In the genomic region with DNA sequence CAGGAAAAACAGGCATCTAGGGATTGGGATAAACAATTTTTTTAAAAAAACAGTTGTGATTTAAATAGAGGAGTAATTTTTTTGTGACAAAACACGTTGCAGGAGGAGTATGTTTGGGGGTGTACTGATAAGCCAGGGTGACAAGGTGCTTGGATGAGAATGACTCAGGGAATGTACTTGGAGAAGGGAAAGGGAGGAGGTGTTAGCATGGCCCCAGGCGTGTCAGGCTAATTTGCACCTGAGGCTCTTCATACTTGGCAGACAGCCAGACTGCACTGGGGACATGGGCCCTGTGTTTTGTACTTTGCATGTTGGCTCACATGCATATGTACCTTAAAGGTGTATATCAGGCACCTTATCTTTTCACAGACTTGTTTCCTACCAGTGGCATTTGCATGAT, we compare ENCODE assay signal across 14 cellular contexts. TPM values are rescaled to one million over a fixed set of nuclear protein-coding genes. Genes with fewer than 3 reads are reported as not detected.
DNase-seq lines count a peak whose midpoint lies in the region; ATAC-seq and TF ChIP-seq lines count a peak whose summit lies in the region.
"Had no signal": no experiment of that assay in that cellular context is flagged by ENCODE, and none has a peak within 500 bp of the region (broad histone marks: within the 10 kb centered on the region; RNA-seq: fewer than 3 reads in every experiment).

No MANE protein-coding gene starts in this region.

- no peak overlapping the region for H3K9ac ChIP-seq in endodermal cell (ENCODE audit: extremely low read depth, low read length, poor library complexity, severe bottlenecking)

- H3K27me3 ChIP-seq in endodermal cell (ENCODE audit: control insufficient read depth, insufficient read depth, low read length, poor library complexity, severe bottlenecking) (no peaks in the 10 kb centered on the region), spleen (replicated peaks in 1 of 7) (no peaks in the 10 kb centered on the region)

- H3K27ac ChIP-seq in endodermal cell (ENCODE audit: low read depth, low read length) (no peak overlapping the region), spleen (no peak overlapping the region)
- H3K27ac ChIP-seq: psoas muscle had no signal

- H3K4me3 ChIP-seq in endodermal cell (ENCODE audit: low read length) (no peak overlapping the region), spleen (no peak overlapping the region)
- H3K4me3 ChIP-seq: psoas muscle had no signal

- intact Hi-C loops in spleen (cut with DNase I; ENCODE audit: low total_unique reads) = no loop called here

- H3K9me3 ChIP-seq in endodermal cell (ENCODE audit: control insufficient read depth, low read length) (no peaks in the 10 kb centered on the region), spleen (no peaks in the 10 kb centered on the region)
- H3K9me3 ChIP-seq: psoas muscle had no signal

- DNase-seq in activated T-cell treated with anti-CD3 and anti-CD28 coated beads, Interleukin-2, amount 50 U/mL, for 48 hours = peak; percentile 13 to 16
- DNase-seq in activated T-cell treated with anti-CD3 and anti-CD28 coated beads for 4 hours = no peak
- DNase-seq in NCI-H2196 treated with DMSO at 0.1 percent for 48 hours (lab: John Stamatoyannopoulos, UW; ENCODE audit: unreplicated experiment) = peak; percentile 23
- DNase-seq in endodermal cell = no peak
- peak; percentile 36 for DNase-seq in spleen
- no peak for DNase-seq in islet precursor cell
- DNase-seq: activated CD4-positive, alpha-beta T cell treated with anti-CD3 and anti-CD28 coated beads, Interleukin-2, amount 50 U/mL, for 1 hour; activated naive CD4-positive, alpha-beta T cell treated with Interleukin-2 at 50 U/mL for 16 hours; AML-193; psoas muscle; stimulated activated CD4-positive, alpha-beta T cell treated with anti-CD3 and anti-CD28 coated beads, Interleukin-2, amount 100 ng/mL, for 48 hours; stimulated activated naive CD4-positive, alpha-beta T cell treated with Interleukin-2 at 50 U/mL for 16 hours had no signal

- H3K27ac Mint-ChIP-seq in endodermal cell = peak overlapping the region; percentile 79

- peaks cover 82% of the 10 kb centered on the region for H3K36me3 Mint-ChIP-seq in endodermal cell (ENCODE audit: low read depth)

- TF ChIP-seq CTCF in endodermal cell (conservative IDR thresholded peaks at IDR 0.05) (no peak), spleen (IDR thresholded peaks at IDR 0.05 in 8 of 11, conservative IDR thresholded peaks at IDR 0.05 in 3 of 11) (no peak)

- H3K4me1 Mint-ChIP-seq in endodermal cell = peaks cover 2% of the 10 kb centered on the region

- H3K4me3 Mint-ChIP-seq in endodermal cell = no peak overlapping the region

- no peaks in the 10 kb centered on the region for H3K27me3 Mint-ChIP-seq in endodermal cell (ENCODE audit: insufficient read depth)

- TF ChIP-seq POLR2A in spleen (IDR thresholded peaks at IDR 0.05) = no peak
- TF ChIP-seq POLR2A in GM18505 (IDR thresholded peaks at IDR 0.05; ENCODE audit: borderline replicate concordance, extremely low read depth, insufficient read depth, insufficient read length) = no peak

- H3K9me3 Mint-ChIP-seq in endodermal cell = no peaks in the 10 kb centered on the region

- 82 to 83% methylated on average over 2 of the region's 2 CpGs for WGBS in endodermal cell (ENCODE audit: insufficient coverage in 1 of 2, insufficient read length in 1 of 2), 2 experiments
- 77 to 90% (median 86%) methylated on average over 2 of the region's 2 CpGs for WGBS in spleen, 5 donors

- no peaks in the 10 kb centered on the region for H3K4me1 ChIP-seq in endodermal cell (ENCODE audit: control insufficient read depth, insufficient read depth, low read length)
- peaks cover 8 to 48% (median 14%) of the 10 kb centered on the region in 6 donors for H3K4me1 ChIP-seq in spleen
- H3K4me1 ChIP-seq: psoas muscle had no signal

- H3K36me3 ChIP-seq in endodermal cell (ENCODE audit: control insufficient read depth, insufficient read depth, low read length) (peaks cover 91% of the 10 kb centered on the region), spleen (peaks cover 0 to 94% (median 79%) of the 10 kb centered on the region in 6 donors)

- no peak for ATAC-seq in HG03159 (IDR thresholded peaks at IDR 0.05; ENCODE audit: unreplicated experiment)
- no peak for ATAC-seq in GM18505 (IDR thresholded peaks at IDR 0.05; ENCODE audit: unreplicated experiment)
- ATAC-seq: psoas muscle had no signal

RNA-seq across cellular contexts. Expression of a gene that starts 22.8 kb away (rescaled TPM):
- total RNA-seq in endodermal cell (10 to 100 TPM; 57.6 to 66.5 TPM), spleen (10 to 100 TPM; 45.5 to 74.4 (median 67.9) TPM)
- polyA plus RNA-seq in endodermal cell (2013, experiment 1 of 2) = 37.8 TPM
- 35.1 TPM for polyA plus RNA-seq in endodermal cell (2013, experiment 2 of 2)
- polyA plus RNA-seq in spleen = 10 to 100 TPM; 23.0 to 36.2 (median 32.3) TPM

Comparison
In these comparisons a context has a peak if more than half of its experiments do, and no peak if none do; other contexts are left out.
1. DNase-seq: peak in activated T-cell treated with anti-CD3 and anti-CD28 coated beads, Interleukin-2, amount 50 U/mL, for 48 hours (2 of 2), NCI-H2196 treated with DMSO at 0.1 percent for 48 hours (single experiment) and spleen (single experiment); none in activated T-cell treated with anti-CD3 and anti-CD28 coated beads for 4 hours (single experiment), endodermal cell (single experiment) and islet precursor cell (single experiment).